8 cellular contexts compared by ENCODE assay signal in the genomic region with DNA sequence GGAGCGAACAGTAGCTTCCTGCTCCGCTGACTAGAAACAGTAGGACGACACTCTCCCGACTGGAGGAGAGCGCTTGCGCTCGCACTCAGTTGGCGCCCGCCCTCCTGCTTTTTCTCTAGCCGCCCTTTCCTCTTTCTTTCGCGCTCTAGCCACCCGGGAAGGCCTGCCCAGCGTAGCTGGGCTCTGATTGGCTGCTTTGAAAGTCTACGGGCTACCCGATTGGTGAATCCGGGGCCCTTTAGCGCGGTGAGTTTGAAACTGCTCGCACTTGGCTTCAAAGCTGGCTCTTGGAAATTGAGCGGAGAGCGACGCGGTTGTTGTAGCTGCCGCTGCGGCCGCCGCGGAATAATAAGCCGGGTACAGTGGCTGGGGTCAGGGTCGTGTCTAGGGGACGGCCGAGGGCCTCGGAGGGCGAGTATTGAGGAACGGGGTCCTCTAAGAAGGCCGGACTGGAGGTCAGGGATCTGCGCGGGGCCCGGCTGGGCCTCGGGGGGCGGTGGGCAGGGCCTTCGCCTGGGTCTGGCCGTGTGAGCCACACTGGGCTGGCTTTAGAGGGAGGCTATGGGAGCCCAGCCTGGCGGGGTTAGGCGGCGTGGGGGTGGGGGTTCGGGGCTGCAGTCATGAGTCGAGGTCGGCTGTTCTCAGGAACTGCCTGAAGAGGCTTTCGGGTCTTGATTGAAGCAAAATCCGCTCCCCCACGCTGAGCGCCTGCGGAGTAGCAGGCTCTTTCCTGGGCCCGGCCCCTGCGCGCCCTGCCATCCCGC. TPM values are rescaled to one million over a fixed set of nuclear protein-coding genes. Genes with fewer than 3 reads are reported as not detected.
DNase-seq lines count a peak whose midpoint lies in the region; ATAC-seq, FAIRE-seq and TF ChIP-seq lines count a peak whose summit lies in the region.

A gene (plus strand): TSS at position 265 of the 764 bp plus-strand sequence. CDS start 1,688 bp downstream, outside the sequence.

- no peak for FAIRE-seq in HTR-8/SVneo (lab: Jason Lieb, UNC)

- peak within 1 kb of the TSS; percentile 97 for H3K4me3 Mint-ChIP-seq in endodermal cell

- peaks cover 2% of the 10 kb centered on the region for H3K9me3 Mint-ChIP-seq in endodermal cell

- peaks cover 14% of the 10 kb centered on the region for H3K36me3 ChIP-seq in endodermal cell (ENCODE audit: control insufficient read depth, insufficient read depth, low read length)

- no peaks in the 10 kb centered on the region for H3K9me3 ChIP-seq in endodermal cell (ENCODE audit: control insufficient read depth, low read length)

- peak within 1 kb of the TSS; percentile 82 for H3K27ac ChIP-seq in endodermal cell (ENCODE audit: low read depth, low read length)

- H3K4me3 ChIP-seq in endodermal cell (ENCODE audit: low read length): peak within 1 kb of the TSS; percentile 94

- no peaks in the 10 kb centered on the region for H3K4me1 ChIP-seq in endodermal cell (ENCODE audit: control insufficient read depth, insufficient read depth, low read length)

- ATAC-seq in GM21367 (IDR thresholded peaks at IDR 0.05; ENCODE audit: unreplicated experiment): peak; percentile 97

- DNase-seq in COR-L47 (lab: John Stamatoyannopoulos, UW): peak; percentile 99
- DNase-seq in HTR-8/SVneo (ENCODE audit: insufficient read length, low spot score): peak; percentile 97
- peak; percentile 99 for DNase-seq in NOMO-1 treated with dmso at 0.1 percent for 144 hours (lab: John Stamatoyannopoulos, UW; ENCODE audit: unreplicated experiment)
- peak; percentile 66 to 88 (median 84) for DNase-seq in activated CD8-positive, alpha-beta memory T cell treated with anti-CD3 and anti-CD28 coated beads for 48 hours (ENCODE audit: low read depth in 2 of 3, low spot score in 2 of 3)
- DNase-seq in endodermal cell: peak; percentile 99
- peak; percentile 97 for DNase-seq in mesenteric fat pad (ENCODE audit: low spot score)
- DNase-seq in stimulated activated CD8-positive, alpha-beta memory T cell treated with anti-CD3 and anti-CD28 coated beads, Interleukin-15, amount 100 ng/mL, for 24 hours (ENCODE audit: low read depth): peak; percentile 75

- WGBS in endodermal cell (ENCODE audit: insufficient coverage in 1 of 2, insufficient read length in 1 of 2), 2 experiments: 0 to 1% methylated on average over 25 to 59 of the region's 59 CpGs

- H3K27me3 ChIP-seq in endodermal cell (ENCODE audit: control insufficient read depth, insufficient read depth, low read length, poor library complexity, severe bottlenecking): no peaks in the 10 kb centered on the region

- peaks cover 13% of the 10 kb centered on the region for H3K36me3 Mint-ChIP-seq in endodermal cell (ENCODE audit: low read depth)

- peaks cover 19% of the 10 kb centered on the region for H3K4me1 Mint-ChIP-seq in endodermal cell

- H3K27ac Mint-ChIP-seq in endodermal cell: peak within 1 kb of the TSS; percentile 98

- no peak for TF ChIP-seq CTCF in endodermal cell (conservative IDR thresholded peaks at IDR 0.05)

- peak within 1 kb of the TSS; percentile 87 for H3K9ac ChIP-seq in endodermal cell (ENCODE audit: extremely low read depth, low read length, poor library complexity, severe bottlenecking)

- H3K27me3 Mint-ChIP-seq in endodermal cell (ENCODE audit: insufficient read depth): no peaks in the 10 kb centered on the region

RNA-seq across cellular contexts. Expression of the gene that starts here (rescaled TPM):
- total RNA-seq in endodermal cell: 100 to 1,000 TPM in 1 of 2 donors, 10 to 100 TPM in 1; 78.3 to 145 TPM
- polyA plus RNA-seq in endodermal cell (2013, experiment 1 of 2): 182 TPM
- polyA plus RNA-seq in endodermal cell (2013, experiment 2 of 2): 182 TPM
- 0.45 TPM for total RNA-seq in mesenteric fat pad

Comparison
In these comparisons a context has a peak if more than half of its experiments do, and no peak if none do; other contexts are left out.
1. Peak in every context shown above with its lines: DNase-seq, ATAC-seq, H3K4me3 ChIP-seq and H3K27ac ChIP-seq.
2. RNA of the gene that starts here (total RNA-seq): 78.3 to 145 TPM in endodermal cell; 0.45 TPM in mesenteric fat pad (single experiment); every median in the first group is over 10 times any median in the second.
3. Peak in DNase-seq in mesenteric fat pad; RNA of the gene not detected or under 1 TPM.